In the genomic region with DNA sequence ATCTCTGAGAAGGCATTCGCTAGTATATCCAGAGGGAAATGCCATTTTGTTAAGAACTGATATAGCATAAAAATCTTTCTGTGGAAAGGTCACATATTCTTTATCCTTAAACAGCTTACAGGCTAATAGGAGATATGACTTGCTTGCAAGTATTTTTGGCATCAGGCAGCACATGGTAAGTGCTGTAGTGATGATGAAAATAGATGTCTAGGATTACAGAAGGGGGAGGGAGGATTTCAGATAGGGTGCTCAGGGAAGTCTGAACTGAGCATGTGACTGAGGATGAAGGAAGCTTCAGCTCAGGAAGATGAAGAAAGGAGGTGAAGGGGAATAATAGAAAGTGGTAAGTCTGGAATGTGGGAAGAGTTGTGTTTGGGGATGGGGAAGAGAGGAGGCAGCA, we compare ENCODE assay signal across 21 cellular contexts.
DNase-seq lines count a peak whose midpoint lies in the region; ATAC-seq and TF ChIP-seq lines count a peak whose summit lies in the region.
"Had no signal": no experiment of that assay in that cellular context is flagged by ENCODE, and none has a peak within 500 bp of the region (broad histone marks: within the 10 kb centered on the region; RNA-seq: fewer than 3 reads in every experiment).

No MANE protein-coding gene starts in this region.

- no peak overlapping the region for H3K4me3 Mint-ChIP-seq in CD8-positive, alpha-beta T cell
- no peak overlapping the region for H3K4me3 Mint-ChIP-seq in activated CD4-positive, alpha-beta T cell treated with anti-CD3 and anti-CD28 coated beads for 36 hours
- H3K4me3 Mint-ChIP-seq: activated CD8-positive, alpha-beta memory T cell treated with anti-CD3 and anti-CD28 coated beads, Interleukin-2, amount 10 ng/mL, durations not matched to agents 7 days and 5 days; activated naive CD8-positive, alpha-beta T cell; activated T-helper 1 cell treated with anti-CD3 and anti-CD28 coated beads, Interleukin-12 subunit alpha, Interleukin-12 subunit beta, Interleukin-2, Interleukin-4 antibody, amounts not matched to agents 30 ng/mL and 10 ng/mL and 1 ng/mL, durations not matched to agents 14 hours and 24 hours and 36 hours had no signal

- no peak for ATAC-seq in CD8-positive, alpha-beta T cell
- no peak for ATAC-seq in foreskin keratinocyte
- ATAC-seq in activated CD4-positive, alpha-beta T cell treated with anti-CD3 and anti-CD28 coated beads for 36 hours, result no peak
- ATAC-seq: activated CD8-positive, alpha-beta memory T cell treated with anti-CD3 and anti-CD28 coated beads, Interleukin-2, amount 10 ng/mL, durations not matched to agents 7 days and 5 days; upper lobe of right lung had no signal

- H3K27ac ChIP-seq in CD8-positive, alpha-beta T cell (ENCODE audit: low read depth, low read length), result no peak overlapping the region
- H3K27ac ChIP-seq in foreskin keratinocyte (no peak overlapping the region), vagina (no peak overlapping the region)
- H3K27ac ChIP-seq: KMS-11, upper lobe of right lung had no signal

- peaks cover 35% of the 10 kb centered on the region for H3K4me1 Mint-ChIP-seq in CD8-positive, alpha-beta T cell (ENCODE audit: low read depth)
- H3K4me1 Mint-ChIP-seq in activated CD4-positive, alpha-beta T cell treated with anti-CD3 and anti-CD28 coated beads for 36 hours, result peaks cover 25% of the 10 kb centered on the region

- no peaks in the 10 kb centered on the region for H3K9me3 ChIP-seq in CD8-positive, alpha-beta T cell (ENCODE audit: low read length)
- no peaks in the 10 kb centered on the region for H3K9me3 ChIP-seq in vagina
- H3K9me3 ChIP-seq: upper lobe of right lung had no signal

- TF ChIP-seq POLR2A in vagina (IDR thresholded peaks at IDR 0.05), result no peak

- DNase-seq in CD8-positive, alpha-beta T cell, result no peak
- peak; percentile 6 for DNase-seq in NCI-H69 (lab: John Stamatoyannopoulos, UW)
- DNase-seq in fibroblast of pulmonary artery (ENCODE audit: low read depth), result peak; percentile 42
- peak; percentile 68 for DNase-seq in myocyte (ENCODE audit: low read depth)
- no peak for DNase-seq in foreskin keratinocyte
- DNase-seq in vagina (ENCODE audit: extremely low spot score in 2 of 2), result no peak
- no peak for DNase-seq in activated CD4-positive, CD25-positive, alpha-beta regulatory T cell treated with anti-CD3 and anti-CD28 coated beads, Interleukin-2, amount 50 U/mL, for 72 hours
- no peak for DNase-seq in activated CD4-positive, alpha-beta T cell treated with anti-CD3 and anti-CD28 coated beads for 36 hours
- DNase-seq: activated CD8-positive, alpha-beta memory T cell treated with anti-CD3 and anti-CD28 coated beads, Interleukin-2, amount 10 ng/mL, durations not matched to agents 7 days and 5 days; AML-193; dermis blood vessel endothelial cell; DMS79 treated with DMSO at 0.1 percent for 48 hours; midbrain; NCI-H2029; SW 1271; upper lobe of right lung had no signal

- no peak overlapping the region for H3K4me3 ChIP-seq in CD8-positive, alpha-beta T cell (ENCODE audit: low read depth, low read length)
- H3K4me3 ChIP-seq in fibroblast of pulmonary artery (replicated peaks; ENCODE audit: low read depth, low read length) (no peak overlapping the region), vagina (no peak overlapping the region)
- H3K4me3 ChIP-seq: upper lobe of right lung had no signal

- TF ChIP-seq CTCF in CD8-positive, alpha-beta T cell (IDR thresholded peaks at IDR 0.05), result no peak
- no peak for TF ChIP-seq CTCF in fibroblast of pulmonary artery (IDR thresholded peaks at IDR 0.05; ENCODE audit: low read length, missing control alignments)
- TF ChIP-seq CTCF in foreskin keratinocyte (conservative IDR thresholded peaks at IDR 0.05), result no peak
- no peak for TF ChIP-seq CTCF in vagina (IDR thresholded peaks at IDR 0.05)

- no peaks in the 10 kb centered on the region for H3K36me3 ChIP-seq in CD8-positive, alpha-beta T cell (ENCODE audit: insufficient read depth, low read length)
- no peaks in the 10 kb centered on the region for H3K36me3 ChIP-seq in vagina
- H3K36me3 ChIP-seq: upper lobe of right lung had no signal

- intact Hi-C loops in CD8-positive, alpha-beta T cell (cut with DNase I, micrococcal nuclease), result no loop called here
- intact Hi-C loops in vagina (cut with DNase I), result no loop called here
- intact Hi-C loops in activated CD4-positive, alpha-beta T cell treated with anti-CD3 and anti-CD28 coated beads for 36 hours (cut with DNase I, micrococcal nuclease), result no loop called here

- H3K27me3 ChIP-seq in CD8-positive, alpha-beta T cell (ENCODE audit: insufficient read depth, low read length), result no peaks in the 10 kb centered on the region
- no peaks in the 10 kb centered on the region for H3K27me3 ChIP-seq in foreskin keratinocyte
- no peaks in the 10 kb centered on the region for H3K27me3 ChIP-seq in vagina
- H3K27me3 ChIP-seq: upper lobe of right lung had no signal

- no peaks in the 10 kb centered on the region for H3K27me3 Mint-ChIP-seq in CD8-positive, alpha-beta T cell (ENCODE audit: low read depth)
- H3K27me3 Mint-ChIP-seq in activated CD4-positive, alpha-beta T cell treated with anti-CD3 and anti-CD28 coated beads for 36 hours, result no peaks in the 10 kb centered on the region
- H3K27me3 Mint-ChIP-seq: activated naive CD8-positive, alpha-beta T cell; brain; progenitor cell of endocrine pancreas had no signal

- no peaks in the 10 kb centered on the region for H3K36me3 Mint-ChIP-seq in CD8-positive, alpha-beta T cell
- peaks cover 2% of the 10 kb centered on the region for H3K36me3 Mint-ChIP-seq in activated CD4-positive, alpha-beta T cell treated with anti-CD3 and anti-CD28 coated beads for 36 hours (ENCODE audit: low read depth)

- POLR2A ChIA-PET in CD8-positive, alpha-beta T cell (lab: Charles Lee), result no interaction called here
- POLR2A ChIA-PET in activated CD4-positive, alpha-beta T cell treated with anti-CD3 and anti-CD28 coated beads for 36 hours (lab: Charles Lee), result no interaction called here

- CTCF ChIA-PET in CD8-positive, alpha-beta T cell (lab: Charles Lee), result no interaction called here
- CTCF ChIA-PET in activated CD4-positive, alpha-beta T cell treated with anti-CD3 and anti-CD28 coated beads for 36 hours (lab: Charles Lee), result no interaction called here

- H3K4me1 ChIP-seq in CD8-positive, alpha-beta T cell (ENCODE audit: insufficient read depth, low read length), result peaks cover 14% of the 10 kb centered on the region
- H3K4me1 ChIP-seq in foreskin keratinocyte (peaks cover 6% of the 10 kb centered on the region), vagina (peaks cover 13% of the 10 kb centered on the region)
- H3K4me1 ChIP-seq: upper lobe of right lung had no signal

- peaks cover 3% of the 10 kb centered on the region for H3K9me3 Mint-ChIP-seq in CD8-positive, alpha-beta T cell
- peaks cover 3% of the 10 kb centered on the region for H3K9me3 Mint-ChIP-seq in activated CD4-positive, alpha-beta T cell treated with anti-CD3 and anti-CD28 coated beads for 36 hours (ENCODE audit: low read depth)
- H3K9me3 Mint-ChIP-seq: activated T-helper 1 cell treated with anti-CD3 and anti-CD28 coated beads, Interleukin-12 subunit alpha, Interleukin-12 subunit beta, Interleukin-2, Interleukin-4 antibody, amounts not matched to agents 30 ng/mL and 10 ng/mL and 1 ng/mL, durations not matched to agents 14 hours and 24 hours and 36 hours had no signal

- H3K27ac Mint-ChIP-seq in CD8-positive, alpha-beta T cell, result peak overlapping the region; percentile 6
- no peak overlapping the region for H3K27ac Mint-ChIP-seq in activated CD4-positive, alpha-beta T cell treated with anti-CD3 and anti-CD28 coated beads for 36 hours
- H3K27ac Mint-ChIP-seq: activated CD8-positive, alpha-beta memory T cell treated with anti-CD3 and anti-CD28 coated beads, Interleukin-2, amount 10 ng/mL, durations not matched to agents 7 days and 5 days; activated naive CD8-positive, alpha-beta T cell; activated T-helper 1 cell treated with anti-CD3 and anti-CD28 coated beads, Interleukin-12 subunit alpha, Interleukin-12 subunit beta, Interleukin-2, Interleukin-4 antibody, amounts not matched to agents 30 ng/mL and 10 ng/mL and 1 ng/mL, durations not matched to agents 14 hours and 24 hours and 36 hours; progenitor cell of endocrine pancreas had no signal

Comparison
In these comparisons a context has a peak if more than half of its experiments do, and no peak if none do; other contexts are left out.
1. DNase-seq: peak in NCI-H69 (single experiment), fibroblast of pulmonary artery (single experiment) and myocyte (single experiment); none in CD8-positive, alpha-beta T cell (0 of 7), foreskin keratinocyte (0 of 2), vagina (0 of 2), activated CD4-positive, CD25-positive, alpha-beta regulatory T cell treated with anti-CD3 and anti-CD28 coated beads, Interleukin-2, amount 50 U/mL, for 72 hours (single experiment) and activated CD4-positive, alpha-beta T cell treated with anti-CD3 and anti-CD28 coated beads for 36 hours (single experiment).